1 cellular context compared by ENCODE assay signal in the genomic region with DNA sequence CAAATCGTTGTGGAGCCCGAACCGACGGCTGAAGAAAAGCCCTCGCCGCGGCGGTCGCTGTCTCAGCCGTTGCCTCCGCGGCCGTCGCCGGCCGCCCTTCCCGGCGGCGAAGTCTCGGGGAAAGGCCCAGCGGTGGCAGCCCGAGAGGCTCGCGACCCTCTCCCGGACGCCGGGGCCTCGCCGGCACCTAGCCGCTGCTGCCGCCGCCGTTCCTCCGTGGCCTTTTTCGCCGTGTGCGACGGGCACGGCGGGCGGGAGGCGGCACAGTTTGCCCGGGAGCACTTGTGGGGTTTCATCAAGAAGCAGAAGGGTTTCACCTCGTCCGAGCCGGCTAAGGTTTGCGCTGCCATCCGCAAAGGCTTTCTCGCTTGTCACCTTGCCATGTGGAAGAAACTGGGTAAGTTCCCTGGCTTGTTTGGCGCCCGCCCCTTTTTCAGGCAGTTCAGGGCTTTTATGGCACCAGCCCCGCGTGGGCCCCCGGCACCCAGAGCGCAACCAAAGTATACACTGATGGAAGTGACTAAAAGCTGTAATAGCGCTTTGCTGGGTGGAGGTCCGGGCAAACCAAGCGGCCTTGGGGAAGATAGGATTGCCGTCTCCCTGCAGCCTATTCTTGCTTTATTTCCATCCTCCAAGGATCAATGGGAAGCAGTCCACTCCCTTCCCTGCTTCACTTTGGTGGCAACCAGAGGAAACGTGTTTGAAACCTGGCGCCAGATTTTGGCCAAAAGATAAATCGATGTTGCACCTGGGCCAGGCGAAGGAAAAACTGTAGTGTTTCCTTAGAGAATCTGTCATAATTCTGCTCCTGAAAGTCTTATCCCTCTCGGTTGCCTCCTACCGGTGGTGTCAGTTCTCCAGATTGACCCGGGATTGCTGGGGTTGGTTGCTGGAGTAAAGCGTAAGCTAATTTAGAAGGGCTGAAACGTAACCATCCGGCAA.
TF ChIP-seq lines count a peak whose summit lies in the region.

No MANE protein-coding gene starts in this region.

TF ChIP-seq in WTC11, 78 proteins besides CTCF, POLR2A, EP300 and RAD21 (continued from another document):
- TF ChIP-seq, protein P1, sequence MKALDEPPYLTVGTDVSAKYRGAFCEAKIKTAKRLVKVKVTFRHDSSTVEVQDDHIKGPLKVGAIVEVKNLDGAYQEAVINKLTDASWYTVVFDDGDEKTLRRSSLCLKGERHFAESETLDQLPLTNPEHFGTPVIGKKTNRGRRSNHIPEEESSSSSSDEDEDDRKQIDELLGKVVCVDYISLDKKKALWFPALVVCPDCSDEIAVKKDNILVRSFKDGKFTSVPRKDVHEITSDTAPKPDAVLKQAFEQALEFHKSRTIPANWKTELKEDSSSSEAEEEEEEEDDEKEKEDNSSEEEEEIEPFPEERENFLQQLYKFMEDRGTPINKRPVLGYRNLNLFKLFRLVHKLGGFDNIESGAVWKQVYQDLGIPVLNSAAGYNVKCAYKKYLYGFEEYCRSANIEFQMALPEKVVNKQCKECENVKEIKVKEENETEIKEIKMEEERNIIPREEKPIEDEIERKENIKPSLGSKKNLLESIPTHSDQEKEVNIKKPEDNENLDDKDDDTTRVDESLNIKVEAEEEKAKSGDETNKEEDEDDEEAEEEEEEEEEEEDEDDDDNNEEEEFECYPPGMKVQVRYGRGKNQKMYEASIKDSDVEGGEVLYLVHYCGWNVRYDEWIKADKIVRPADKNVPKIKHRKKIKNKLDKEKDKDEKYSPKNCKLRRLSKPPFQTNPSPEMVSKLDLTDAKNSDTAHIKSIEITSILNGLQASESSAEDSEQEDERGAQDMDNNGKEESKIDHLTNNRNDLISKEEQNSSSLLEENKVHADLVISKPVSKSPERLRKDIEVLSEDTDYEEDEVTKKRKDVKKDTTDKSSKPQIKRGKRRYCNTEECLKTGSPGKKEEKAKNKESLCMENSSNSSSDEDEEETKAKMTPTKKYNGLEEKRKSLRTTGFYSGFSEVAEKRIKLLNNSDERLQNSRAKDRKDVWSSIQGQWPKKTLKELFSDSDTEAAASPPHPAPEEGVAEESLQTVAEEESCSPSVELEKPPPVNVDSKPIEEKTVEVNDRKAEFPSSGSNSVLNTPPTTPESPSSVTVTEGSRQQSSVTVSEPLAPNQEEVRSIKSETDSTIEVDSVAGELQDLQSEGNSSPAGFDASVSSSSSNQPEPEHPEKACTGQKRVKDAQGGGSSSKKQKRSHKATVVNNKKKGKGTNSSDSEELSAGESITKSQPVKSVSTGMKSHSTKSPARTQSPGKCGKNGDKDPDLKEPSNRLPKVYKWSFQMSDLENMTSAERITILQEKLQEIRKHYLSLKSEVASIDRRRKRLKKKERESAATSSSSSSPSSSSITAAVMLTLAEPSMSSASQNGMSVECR (CRISPR knock-in tag; IDR thresholded peaks at IDR 0.05; ENCODE audit: borderline replicate concordance): peak; percentile 62; the same call in 1 of the 2 replicates
- TF ChIP-seq, protein P2, sequence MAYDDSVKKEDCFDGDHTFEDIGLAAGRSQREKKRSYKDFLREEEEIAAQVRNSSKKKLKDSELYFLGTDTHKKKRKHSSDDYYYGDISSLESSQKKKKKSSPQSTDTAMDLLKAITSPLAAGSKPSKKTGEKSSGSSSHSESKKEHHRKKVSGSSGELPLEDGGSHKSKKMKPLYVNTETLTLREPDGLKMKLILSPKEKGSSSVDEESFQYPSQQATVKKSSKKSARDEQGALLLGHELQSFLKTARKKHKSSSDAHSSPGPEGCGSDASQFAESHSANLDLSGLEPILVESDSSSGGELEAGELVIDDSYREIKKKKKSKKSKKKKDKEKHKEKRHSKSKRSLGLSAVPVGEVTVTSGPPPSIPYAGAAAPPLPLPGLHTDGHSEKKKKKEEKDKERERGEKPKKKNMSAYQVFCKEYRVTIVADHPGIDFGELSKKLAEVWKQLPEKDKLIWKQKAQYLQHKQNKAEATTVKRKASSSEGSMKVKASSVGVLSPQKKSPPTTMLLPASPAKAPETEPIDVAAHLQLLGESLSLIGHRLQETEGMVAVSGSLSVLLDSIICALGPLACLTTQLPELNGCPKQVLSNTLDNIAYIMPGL (CRISPR knock-in tag; IDR thresholded peaks at IDR 0.05): peak; percentile 47; the same call in 1 of the 2 replicates
- TF ChIP-seq ZNF423 (CRISPR knock-in tag; IDR thresholded peaks at IDR 0.05) (no peak), GABPB1 (CRISPR knock-in tag; IDR thresholded peaks at IDR 0.05) (0 out of 2 replicates have a peak, but pooled peaks have one; percentile 26)
